Comparison of ENCODE assay signal across 9 cellular contexts in the genomic region with DNA sequence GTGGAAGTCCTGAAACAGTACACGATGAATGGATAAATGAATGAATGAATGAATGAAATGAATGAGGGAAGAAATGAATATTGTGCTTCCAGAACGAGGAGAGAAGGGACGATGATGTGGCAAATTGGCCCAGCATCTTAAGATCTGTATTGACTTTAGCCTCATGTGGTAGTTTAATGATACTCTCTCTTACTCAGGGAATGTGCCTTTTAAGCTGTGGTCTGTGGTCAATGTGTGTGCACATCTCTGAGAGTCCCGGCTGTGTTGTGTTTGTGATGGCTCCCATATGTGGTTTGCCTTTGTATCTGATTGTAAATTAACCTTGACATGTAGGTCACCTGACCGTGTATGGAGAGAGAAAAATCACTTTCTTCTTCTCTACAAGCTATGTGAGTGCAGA.
A peak's percentile ranks its signal among the peaks of the same experiment; 100 is the strongest.
DNase-seq lines count a peak whose midpoint lies in the region; ATAC-seq, FAIRE-seq and TF ChIP-seq lines count a peak whose summit lies in the region.
"Had no signal": no experiment of that assay in that cellular context is flagged by ENCODE, and none has a peak within 500 bp of the region (broad histone marks: within the 10 kb centered on the region; RNA-seq: fewer than 3 reads in every experiment).

No MANE protein-coding gene starts in this region.

- no peak overlapping the region for H3K4ac ChIP-seq in trophoblast cell (ENCODE audit: low read depth, low read length)

- no peak overlapping the region for H4K91ac ChIP-seq in trophoblast cell (ENCODE audit: low read depth, low read length)

- H3K79me2 ChIP-seq in GM12878 (ENCODE audit: control insufficient read depth, insufficient read depth, low read length) = no peaks in the 10 kb centered on the region
- no peaks in the 10 kb centered on the region for H3K79me2 ChIP-seq in trophoblast cell (ENCODE audit: control insufficient read depth, insufficient read depth, low read length, poor library complexity)

- no peak overlapping the region for H2BK12ac ChIP-seq in trophoblast cell (ENCODE audit: low read length)

- peaks cover 31% of the 10 kb centered on the region for H3K4me1 Mint-ChIP-seq in nephron progenitor cell
- peaks cover 10% of the 10 kb centered on the region for H3K4me1 Mint-ChIP-seq in activated T-helper 1 cell treated with anti-CD3 and anti-CD28 coated beads, Interleukin-12 subunit alpha, Interleukin-12 subunit beta, Interleukin-2, Interleukin-4 antibody, amounts not matched to agents 30 ng/mL and 10 ng/mL and 1 ng/mL, durations not matched to agents 14 hours and 24 hours and 36 hours (ENCODE audit: low read depth)

- POLR2A ChIA-PET in GM12878 (lab: Charles Lee) = interaction anchor here (1.1 to 1.4 kb wide), 2 partner anchors 25 to 90 kb away, joined by 3 to 7 read pairs; no protein-coding TSS in a partner anchor

- no peaks in the 10 kb centered on the region for H3K36me3 ChIP-seq in GM12878 (ENCODE audit: control insufficient read depth in 2 of 2, insufficient read depth in 2 of 2, low read length in 1 of 2)
- H3K36me3 ChIP-seq in trophoblast cell (ENCODE audit: control insufficient read depth in 1 of 2, insufficient read depth in 2 of 2, low read length in 2 of 2) = no peaks in the 10 kb centered on the region
- H3K36me3 ChIP-seq: upper lobe of left lung had no signal

- no peak overlapping the region for H4K8ac ChIP-seq in trophoblast cell (ENCODE audit: low read depth, low read length)

- TF ChIP-seq CTCF in GM12878 (IDR thresholded peaks at IDR 0.05 in 2 of 3, conservative IDR thresholded peaks at IDR 0.05 in 1 of 3; ENCODE audit: control insufficient read depth in 2 of 3, extremely low read depth in 1 of 3, insufficient read depth in 1 of 3, low read depth in 3 of 3, low read length in 3 of 3) = no peak
- TF ChIP-seq CTCF in nephron progenitor cell (IDR thresholded peaks at IDR 0.05) = no peak

- no peak overlapping the region for H3K4me2 ChIP-seq in GM12878 (ENCODE audit: control insufficient read depth, insufficient read depth)
- H3K4me2 ChIP-seq in trophoblast cell (ENCODE audit: low read length) = no peak overlapping the region

- no peak overlapping the region for H2AK5ac ChIP-seq in trophoblast cell (ENCODE audit: low read length)

- no peaks in the 10 kb centered on the region for H4K20me1 ChIP-seq in GM12878 (ENCODE audit: control insufficient read depth, insufficient read depth)

- H3K36me3 Mint-ChIP-seq in nephron progenitor cell (ENCODE audit: low read depth) = no peaks in the 10 kb centered on the region
- no peaks in the 10 kb centered on the region for H3K36me3 Mint-ChIP-seq in activated T-helper 1 cell treated with anti-CD3 and anti-CD28 coated beads, Interleukin-12 subunit alpha, Interleukin-12 subunit beta, Interleukin-2, Interleukin-4 antibody, amounts not matched to agents 30 ng/mL and 10 ng/mL and 1 ng/mL, durations not matched to agents 14 hours and 24 hours and 36 hours (ENCODE audit: low read depth)

- H3K23ac ChIP-seq in trophoblast cell (ENCODE audit: low read length) = no peak overlapping the region

- TF ChIP-seq POLR2A in GM12878 (IDR thresholded peaks at IDR 0.05; ENCODE audit: low read depth, low read length) = no peak

- H3K14ac ChIP-seq in trophoblast cell (ENCODE audit: low read length) = no peak overlapping the region

- H3K27me3 Mint-ChIP-seq in nephron progenitor cell (ENCODE audit: low read depth, poor library complexity) = no peaks in the 10 kb centered on the region
- H3K27me3 Mint-ChIP-seq in activated T-helper 1 cell treated with anti-CD3 and anti-CD28 coated beads, Interleukin-12 subunit alpha, Interleukin-12 subunit beta, Interleukin-2, Interleukin-4 antibody, amounts not matched to agents 30 ng/mL and 10 ng/mL and 1 ng/mL, durations not matched to agents 14 hours and 24 hours and 36 hours (ENCODE audit: insufficient read depth) = peaks cover 9% of the 10 kb centered on the region

- RAD21 ChIA-PET in GM12878 (lab: Charles Lee; ENCODE audit: unreplicated experiment) = interaction anchor here (0.8 to 3.4 kb wide), 21 partner anchors 10 to 629 kb away, joined by 3 to 31 read pairs (median 5); a partner anchor contains a TSS

- H3K27ac ChIP-seq in GM12878 (ENCODE audit: control insufficient read depth, insufficient read depth) (no peak overlapping the region), trophoblast cell (ENCODE audit: low read depth, low read length) (no peak overlapping the region)

- TF ChIP-seq RAD21 in GM12878 (IDR thresholded peaks at IDR 0.05; ENCODE audit: insufficient read depth, low read depth, low read length) = no peak

- intact Hi-C loops in GM12878 (cut with micrococcal nuclease; ENCODE audit: unreplicated experiment) = loop anchor here (1.0 to 5.0 kb wide), 3 partner anchors 92 to 253 kb away; no protein-coding TSS in a partner anchor
- intact Hi-C loops in activated T-helper 1 cell treated with anti-CD3 and anti-CD28 coated beads, Interleukin-12 subunit alpha, Interleukin-12 subunit beta, Interleukin-2, Interleukin-4 antibody, amounts not matched to agents 30 ng/mL and 10 ng/mL and 1 ng/mL, durations not matched to agents 14 hours and 24 hours and 36 hours (cut with micrococcal nuclease) = loop anchor here (1.0 to 5.0 kb wide), 2 partner anchors 92 to 253 kb away; no protein-coding TSS in a partner anchor

- peaks cover 3% of the 10 kb centered on the region for H3K79me1 ChIP-seq in trophoblast cell (ENCODE audit: low read length)

- no peak for TF ChIP-seq EP300 in GM12878 (IDR thresholded peaks at IDR 0.05; ENCODE audit: borderline replicate concordance in 1 of 2, control insufficient read depth in 1 of 2, low read depth in 2 of 2, low read length in 2 of 2)

- H3K9ac ChIP-seq in GM12878 (ENCODE audit: control insufficient read depth, insufficient read depth, low read length) (no peak overlapping the region), trophoblast cell (ENCODE audit: low read length) (no peak overlapping the region)

- CTCF ChIA-PET in GM12878 (lab: Yijun Ruan, JAX) = interaction anchor here (0.7 to 5.7 kb wide), 53 partner anchors 8 to 629 kb away, joined by 3 to 62 read pairs (median 5); a partner anchor contains a TSS

- no peak overlapping the region for H2AFZ ChIP-seq in GM12878 (ENCODE audit: control insufficient read depth, low read depth, low read length)
- no peak overlapping the region for H2AFZ ChIP-seq in trophoblast cell (ENCODE audit: insufficient read depth, low read length, poor library complexity)

- H3K4me1 ChIP-seq in GM12878 (ENCODE audit: control insufficient read depth, insufficient read depth, low read length) (no peaks in the 10 kb centered on the region), trophoblast cell (ENCODE audit: control insufficient read depth in 1 of 2, insufficient read depth in 2 of 2, low read length in 2 of 2) (peaks cover 2 to 4% of the 10 kb centered on the region in 2 experiments)

- in situ Hi-C loops in GM12878 (cut with MboI) = no loop called here

- BruUV-seq in GM12878 (replicated peaks; lab: Mats Ljungman, UMichigan) = no TSS peak

- ATAC-seq in GM18511 (IDR thresholded peaks at IDR 0.05; ENCODE audit: unreplicated experiment) (peak; percentile 73), HG02943 (IDR thresholded peaks at IDR 0.05; ENCODE audit: low read depth, unreplicated experiment) (peak; percentile 83), GM12878 (peak; percentile 87)

- H3K4me3 Mint-ChIP-seq in nephron progenitor cell = no peak overlapping the region
- no peak overlapping the region for H3K4me3 Mint-ChIP-seq in activated T-helper 1 cell treated with anti-CD3 and anti-CD28 coated beads, Interleukin-12 subunit alpha, Interleukin-12 subunit beta, Interleukin-2, Interleukin-4 antibody, amounts not matched to agents 30 ng/mL and 10 ng/mL and 1 ng/mL, durations not matched to agents 14 hours and 24 hours and 36 hours

- H2BK120ac ChIP-seq in trophoblast cell (ENCODE audit: insufficient read depth, low read length, poor library complexity) = no peak overlapping the region

- no peaks in the 10 kb centered on the region for H3K27me3 ChIP-seq in GM12878 (replicated peaks in 1 of 2; ENCODE audit: control insufficient read depth in 2 of 2, insufficient read depth in 2 of 2, low read length in 1 of 2)
- no peaks in the 10 kb centered on the region for H3K27me3 ChIP-seq in trophoblast cell (ENCODE audit: insufficient read depth, low read length)
- H3K27me3 ChIP-seq: upper lobe of left lung had no signal

- H3K9me3 Mint-ChIP-seq in nephron progenitor cell = no peaks in the 10 kb centered on the region
- H3K9me3 Mint-ChIP-seq in activated T-helper 1 cell treated with anti-CD3 and anti-CD28 coated beads, Interleukin-12 subunit alpha, Interleukin-12 subunit beta, Interleukin-2, Interleukin-4 antibody, amounts not matched to agents 30 ng/mL and 10 ng/mL and 1 ng/mL, durations not matched to agents 14 hours and 24 hours and 36 hours = no peaks in the 10 kb centered on the region

- FAIRE-seq in GM12878 (lab: Jason Lieb, UNC) = no peak
- FAIRE-seq: colon had no signal

- 19% methylated on average over 5 of the region's 5 CpGs for WGBS in GM12878 (ENCODE audit: insufficient coverage, insufficient replicate concordance, low lambda C conversion rate, missing lambda C conversion rate)
- 100% methylated on average over 1 of the region's 5 CpGs for WGBS in trophoblast cell (ENCODE audit: extremely low coverage, insufficient coverage, insufficient read length)

- H2BK5ac ChIP-seq in trophoblast cell (ENCODE audit: low read depth, low read length, poor library complexity) = no peak overlapping the region

- no peak overlapping the region for H4K12ac ChIP-seq in trophoblast cell (ENCODE audit: low read depth, low read length)

- H3K4me3 ChIP-seq in GM12878 (no peak overlapping the region), trophoblast cell (ENCODE audit: low read depth, low read length) (no peak overlapping the region)
- H3K4me3 ChIP-seq: upper lobe of left lung had no signal

- H3K27ac Mint-ChIP-seq in nephron progenitor cell = no peak overlapping the region
- H3K27ac Mint-ChIP-seq in activated T-helper 1 cell treated with anti-CD3 and anti-CD28 coated beads, Interleukin-12 subunit alpha, Interleukin-12 subunit beta, Interleukin-2, Interleukin-4 antibody, amounts not matched to agents 30 ng/mL and 10 ng/mL and 1 ng/mL, durations not matched to agents 14 hours and 24 hours and 36 hours = no peak overlapping the region

- SMC1A ChIA-PET in GM12878 (lab: Charles Lee; ENCODE audit: uncharacterized antibody, unreplicated experiment) = interaction anchor here (0.7 to 4.2 kb wide), 29 partner anchors 10 to 629 kb away, joined by 3 to 27 read pairs (median 4); a partner anchor contains a TSS

- DNase-seq in GM12878 (ENCODE audit: low read depth, low spot score) (peak; percentile 52), renal cortical epithelial cell (ENCODE audit: low read depth) (peak; percentile 97), nephron progenitor cell (no peak), trophoblast cell (no peak)
- no peak for DNase-seq in activated T-helper 1 cell treated with anti-CD3 and anti-CD28 coated beads, Interleukin-12 subunit alpha, Interleukin-12 subunit beta, Interleukin-2, Interleukin-4 antibody, amounts not matched to agents 30 ng/mL and 10 ng/mL and 1 ng/mL, durations not matched to agents 14 hours and 24 hours and 36 hours (ENCODE audit: low spot score)

- no peaks in the 10 kb centered on the region; the same call in 2 of the 3 replicates for H3K9me3 ChIP-seq in GM12878 (replicated peaks; ENCODE audit: control insufficient read depth, insufficient read depth, low read length)
- no peaks in the 10 kb centered on the region for H3K9me3 ChIP-seq in trophoblast cell (ENCODE audit: insufficient read depth, low read depth, low read length)
- H3K9me3 ChIP-seq: upper lobe of left lung had no signal

- H3K18ac ChIP-seq in trophoblast cell (ENCODE audit: low read length) = no peak overlapping the region

Comparison
In these comparisons a context has a peak if more than half of its experiments do, and no peak if none do; other contexts are left out.
1. DNase-seq: peak in GM12878 (single experiment) and renal cortical epithelial cell (single experiment); none in nephron progenitor cell (single experiment), trophoblast cell (0 of 2) and activated T-helper 1 cell treated with anti-CD3 and anti-CD28 coated beads, Interleukin-12 subunit alpha, Interleukin-12 subunit beta, Interleukin-2, Interleukin-4 antibody, amounts not matched to agents 30 ng/mL and 10 ng/mL and 1 ng/mL, durations not matched to agents 14 hours and 24 hours and 36 hours (single experiment).
2. Peak in every context shown above with its lines, with median percentiles within 50 percentile points of each other: ATAC-seq.